ENCODE assay signal across 1 cellular context in the genomic region with DNA sequence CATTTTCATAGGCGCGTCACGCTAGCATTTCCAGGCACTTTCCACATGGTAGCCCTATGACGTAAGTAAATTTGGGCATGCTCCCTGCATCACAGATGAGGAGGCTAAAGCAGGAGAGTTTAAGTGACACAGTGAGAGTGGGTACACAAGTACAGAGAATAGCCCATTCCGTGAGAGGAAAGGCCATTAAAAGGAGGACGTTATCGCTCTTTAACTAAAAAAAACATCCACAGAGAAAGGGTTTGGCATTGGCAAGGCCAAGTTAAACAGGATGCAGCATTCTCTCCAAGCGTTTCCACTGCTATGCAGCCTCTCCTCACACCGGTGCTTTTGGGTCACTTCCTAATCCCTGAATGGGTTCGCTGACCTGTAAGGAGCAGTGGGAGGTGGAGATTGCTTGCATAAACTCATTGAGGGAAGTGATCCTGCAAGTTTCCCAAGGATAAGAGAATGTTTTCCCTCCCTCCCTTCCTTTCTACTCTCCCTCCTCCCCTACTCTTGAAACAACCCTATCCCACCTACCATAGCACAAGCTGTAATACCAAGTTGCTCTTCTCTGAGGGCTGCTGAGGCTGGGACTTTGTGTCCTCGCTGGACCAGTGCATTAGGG.
TF ChIP-seq lines count a peak whose summit lies in the region.

No MANE protein-coding gene starts in this region.

TF ChIP-seq in SK-N-SH, 30 proteins besides CTCF, POLR2A, EP300 and RAD21 (continued from another document):
- TF ChIP-seq, protein P1, sequence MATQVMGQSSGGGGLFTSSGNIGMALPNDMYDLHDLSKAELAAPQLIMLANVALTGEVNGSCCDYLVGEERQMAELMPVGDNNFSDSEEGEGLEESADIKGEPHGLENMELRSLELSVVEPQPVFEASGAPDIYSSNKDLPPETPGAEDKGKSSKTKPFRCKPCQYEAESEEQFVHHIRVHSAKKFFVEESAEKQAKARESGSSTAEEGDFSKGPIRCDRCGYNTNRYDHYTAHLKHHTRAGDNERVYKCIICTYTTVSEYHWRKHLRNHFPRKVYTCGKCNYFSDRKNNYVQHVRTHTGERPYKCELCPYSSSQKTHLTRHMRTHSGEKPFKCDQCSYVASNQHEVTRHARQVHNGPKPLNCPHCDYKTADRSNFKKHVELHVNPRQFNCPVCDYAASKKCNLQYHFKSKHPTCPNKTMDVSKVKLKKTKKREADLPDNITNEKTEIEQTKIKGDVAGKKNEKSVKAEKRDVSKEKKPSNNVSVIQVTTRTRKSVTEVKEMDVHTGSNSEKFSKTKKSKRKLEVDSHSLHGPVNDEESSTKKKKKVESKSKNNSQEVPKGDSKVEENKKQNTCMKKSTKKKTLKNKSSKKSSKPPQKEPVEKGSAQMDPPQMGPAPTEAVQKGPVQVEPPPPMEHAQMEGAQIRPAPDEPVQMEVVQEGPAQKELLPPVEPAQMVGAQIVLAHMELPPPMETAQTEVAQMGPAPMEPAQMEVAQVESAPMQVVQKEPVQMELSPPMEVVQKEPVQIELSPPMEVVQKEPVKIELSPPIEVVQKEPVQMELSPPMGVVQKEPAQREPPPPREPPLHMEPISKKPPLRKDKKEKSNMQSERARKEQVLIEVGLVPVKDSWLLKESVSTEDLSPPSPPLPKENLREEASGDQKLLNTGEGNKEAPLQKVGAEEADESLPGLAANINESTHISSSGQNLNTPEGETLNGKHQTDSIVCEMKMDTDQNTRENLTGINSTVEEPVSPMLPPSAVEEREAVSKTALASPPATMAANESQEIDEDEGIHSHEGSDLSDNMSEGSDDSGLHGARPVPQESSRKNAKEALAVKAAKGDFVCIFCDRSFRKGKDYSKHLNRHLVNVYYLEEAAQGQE (IDR thresholded peaks at IDR 0.05; ENCODE audit: low read depth, low read length): no peak
- TF ChIP-seq RXRA (IDR thresholded peaks at IDR 0.05; ENCODE audit: borderline replicate concordance, low read depth) (no peak), YY1 (IDR thresholded peaks at IDR 0.05; ENCODE audit: low read depth) (no peak), GABPA (IDR thresholded peaks at IDR 0.05; ENCODE audit: low read depth) (no peak), NFIC (IDR thresholded peaks at IDR 0.05; ENCODE audit: borderline replicate concordance) (no peak), RFX5 (IDR thresholded peaks at IDR 0.05; ENCODE audit: low read length) (no peak), RCOR1 (IDR thresholded peaks at IDR 0.05; ENCODE audit: low read length) (no peak), TEAD4 (IDR thresholded peaks at IDR 0.05; ENCODE audit: borderline replicate concordance, insufficient read depth) (no peak), CHD2 (IDR thresholded peaks at IDR 0.05; ENCODE audit: low read length, partially characterized antibody) (no peak)
